Comparison of ENCODE assay signal across 8 cellular contexts in genomic region chr17:42017866-42018200, GRCh38. TPM values are rescaled to one million over a fixed set of nuclear protein-coding genes. Genes with fewer than 3 reads are reported as not detected.
A peak's percentile ranks its signal among the peaks of the same experiment; 100 is the strongest.
DNase-seq lines count a peak whose midpoint lies in the region; TF ChIP-seq lines count a peak whose summit lies in the region.

No MANE protein-coding gene starts in this region.

- no peak for DNase-seq in activated naive CD4-positive, alpha-beta T cell (lab: John Stamatoyannopoulos, UW)
- DNase-seq in SW480 (ENCODE audit: low spot score), result peak; percentile 86
- no peak for DNase-seq in fibroblast of lung (ENCODE audit: low read depth in 2 of 2)
- DNase-seq in sigmoid colon, result no peak
- no peak for DNase-seq in glomerular visceral epithelial cell (ENCODE audit: extremely low spot score)
- no peak for DNase-seq in NCI-H446 (lab: John Stamatoyannopoulos, UW)
- no peak for DNase-seq in NCI-H2196 treated with DMSO at 0.1 percent for 48 hours (lab: John Stamatoyannopoulos, UW; ENCODE audit: unreplicated experiment)

- TF ChIP-seq CTCF in fibroblast of lung (conservative IDR thresholded peaks at IDR 0.05 in 1 of 2, IDR thresholded peaks at IDR 0.05 in 1 of 2; ENCODE audit: low read depth in 1 of 2, low read length in 2 of 2) (no peak), sigmoid colon (IDR thresholded peaks at IDR 0.05) (no peak)

- peak overlapping the region; percentile 98 for H3K9ac ChIP-seq in fibroblast of lung (ENCODE audit: insufficient read depth, low read length)

- H3K4me2 ChIP-seq in fibroblast of lung (ENCODE audit: extremely low read depth, insufficient read depth, low read length), result peak overlapping the region; percentile 93

- 3 to 5% methylated on average over 11 of the region's 11 CpGs for WGBS in sigmoid colon, 2 donors

- H3K4me3 ChIP-seq in fibroblast of lung (replicated peaks in 1 of 4; ENCODE audit: control extremely low read depth in 1 of 4, insufficient read depth in 1 of 4, low read depth in 3 of 4, low read length in 4 of 4), result peak overlapping the region; percentile 80 to 99 (median 88)
- peak overlapping the region; percentile 53 to 90 (median 81) for H3K4me3 ChIP-seq in sigmoid colon

- H3K36me3 ChIP-seq in fibroblast of lung (ENCODE audit: control insufficient read depth, insufficient read depth, low read length) (peaks cover 7% of the 10 kb centered on the region), sigmoid colon (peaks cover 3 to 15% (median 8%) of the 10 kb centered on the region in 4 donors)

- peaks cover 7% of the 10 kb centered on the region for H3K36me3 Mint-ChIP-seq in activated naive CD4-positive, alpha-beta T cell treated with anti-CD3 and anti-CD28 coated beads, Interleukin-2, amount 50 U/mL, for 24 hours

- H3K27me3 Mint-ChIP-seq in activated naive CD4-positive, alpha-beta T cell treated with anti-CD3 and anti-CD28 coated beads, Interleukin-2, amount 50 U/mL, for 24 hours, result no peaks in the 10 kb centered on the region

- no peak for TF ChIP-seq EP300 in sigmoid colon (IDR thresholded peaks at IDR 0.05)

- H3K4me1 Mint-ChIP-seq in activated naive CD4-positive, alpha-beta T cell treated with anti-CD3 and anti-CD28 coated beads, Interleukin-2, amount 50 U/mL, for 24 hours, result peaks cover 61% of the 10 kb centered on the region

- H3K79me2 ChIP-seq in fibroblast of lung (ENCODE audit: control insufficient read depth, insufficient read depth, low read length), result peaks cover 58% of the 10 kb centered on the region

- H3K4me1 ChIP-seq in fibroblast of lung (ENCODE audit: control insufficient read depth, extremely low read depth, insufficient read depth, low read length) (peaks cover 4% of the 10 kb centered on the region), sigmoid colon (peaks cover 0 to 73% (median 55%) of the 10 kb centered on the region in 4 donors)

- H3K9me3 Mint-ChIP-seq in activated naive CD4-positive, alpha-beta T cell treated with anti-CD3 and anti-CD28 coated beads, Interleukin-2, amount 50 U/mL, for 24 hours, result no peaks in the 10 kb centered on the region

- peak overlapping the region; percentile 94 for H3K4me3 Mint-ChIP-seq in activated naive CD4-positive, alpha-beta T cell treated with anti-CD3 and anti-CD28 coated beads, Interleukin-2, amount 50 U/mL, for 24 hours

- no peaks in the 10 kb centered on the region for H3K27me3 ChIP-seq in fibroblast of lung (ENCODE audit: control insufficient read depth, insufficient read depth, low read length)
- H3K27me3 ChIP-seq in sigmoid colon, result no peaks in the 10 kb centered on the region

- no peaks in the 10 kb centered on the region for H3K9me3 ChIP-seq in fibroblast of lung (ENCODE audit: control insufficient read depth, insufficient read depth, low read depth, low read length)
- H3K9me3 ChIP-seq in sigmoid colon, result no peaks in the 10 kb centered on the region

- H4K20me1 ChIP-seq in fibroblast of lung (ENCODE audit: control insufficient read depth, extremely low read depth, insufficient read depth, low read length), result no peaks in the 10 kb centered on the region

- peak overlapping the region; percentile 94 for H2AFZ ChIP-seq in fibroblast of lung (ENCODE audit: low read length)

- H3K27ac ChIP-seq in fibroblast of lung (ENCODE audit: insufficient read depth, low read length) (peak overlapping the region; percentile 96), sigmoid colon (peak overlapping the region; percentile 89 to 93 (median 92))

- H3K27ac Mint-ChIP-seq in activated naive CD4-positive, alpha-beta T cell treated with anti-CD3 and anti-CD28 coated beads, Interleukin-2, amount 50 U/mL, for 24 hours, result peak overlapping the region; percentile 89

- intact Hi-C loops in sigmoid colon (cut with DNase I), result loop anchor here (2.0 kb wide), 1 partner anchor 51 kb away; the partner anchor contains the start of gene CNP

- no peak for TF ChIP-seq POLR2A in sigmoid colon (IDR thresholded peaks at IDR 0.05)

RNA-seq across cellular contexts. Expression of gene DNAJC7, which starts 0.6 kb away (rescaled TPM):
- total RNA-seq in fibroblast of lung (59.6 and 78.8 TPM in 2 replicates), sigmoid colon (10 to 100 TPM; 46.7 to 57.1 (median 49.6) TPM)
- polyA plus RNA-seq in fibroblast of lung (53.5 and 56.4 TPM in 2 replicates), sigmoid colon (10 to 100 TPM; 90.1 to 91.6 (median 90.1) TPM)
- 63.2 and 85.6 TPM in 2 replicates for polyA plus RNA-seq in fibroblast of lung (2012)
- 31.4 and 45.9 TPM in 2 replicates for polyA minus RNA-seq in fibroblast of lung (ENCODE audit: low replicate concordance)

RNA-seq across cellular contexts. Expression of gene NKIRAS2, which starts 2.1 kb away (rescaled TPM):
- total RNA-seq in fibroblast of lung (18.8 and 19.8 TPM in 2 replicates), sigmoid colon (10 to 100 TPM; 28.5 to 35.4 (median 30.8) TPM)
- polyA plus RNA-seq in fibroblast of lung (36.0 and 37.7 TPM in 2 replicates), sigmoid colon (10 to 100 TPM; 32.6 to 34.8 (median 34.2) TPM)
- 25.9 and 29.6 TPM in 2 replicates for polyA plus RNA-seq in fibroblast of lung (2012)
- 54.6 and 59.6 TPM in 2 replicates for polyA minus RNA-seq in fibroblast of lung (ENCODE audit: low replicate concordance)

RNA-seq across cellular contexts. Expression of gene C17orf113, which starts 32.6 kb away (rescaled TPM):
- 0.26 and 0.66 TPM in 2 replicates for total RNA-seq in fibroblast of lung
- 0.02 and 0.07 TPM in 2 replicates for polyA plus RNA-seq in fibroblast of lung
- polyA plus RNA-seq in fibroblast of lung (2012), result 0.02 and 0.21 TPM in 2 replicates
- polyA minus RNA-seq in fibroblast of lung (ENCODE audit: low replicate concordance), result not detected in 2 replicates
- under 1 TPM; 0.27 to 0.71 (median 0.39) TPM for total RNA-seq in sigmoid colon
- under 1 TPM; 0.23 to 0.66 (median 0.60) TPM for polyA plus RNA-seq in sigmoid colon

RNA-seq across cellular contexts. Expression of gene CNP, which starts 51.2 kb away (rescaled TPM):
- total RNA-seq in fibroblast of lung (50.6 and 60.4 TPM in 2 replicates), sigmoid colon (10 to 100 TPM; 52.0 to 71.3 (median 65.2) TPM)
- polyA plus RNA-seq in fibroblast of lung (57.7 and 59.9 TPM in 2 replicates), sigmoid colon (10 to 100 TPM; 24.0 to 48.0 (median 25.2) TPM)
- polyA plus RNA-seq in fibroblast of lung (2012), result 84.1 and 95.5 TPM in 2 replicates
- polyA minus RNA-seq in fibroblast of lung (ENCODE audit: low replicate concordance), result 390 and 485 TPM in 2 replicates
